ENCODE assay signal across 18 cellular contexts in genomic region chrX:66489339-66489738, GRCh38.
A peak's percentile ranks its signal among the peaks of the same experiment; 100 is the strongest.
DNase-seq lines count a peak whose midpoint lies in the region; ATAC-seq, FAIRE-seq and TF ChIP-seq lines count a peak whose summit lies in the region.
"Had no signal": no experiment of that assay in that cellular context is flagged by ENCODE, and none has a peak within 500 bp of the region (broad histone marks: within the 10 kb centered on the region; RNA-seq: fewer than 3 reads in every experiment).

No MANE protein-coding gene starts in this region.

- ATAC-seq in K562 (peak; percentile 75), HG02973 (IDR thresholded peaks at IDR 0.05; ENCODE audit: unreplicated experiment) (no peak), HG03378 (IDR thresholded peaks at IDR 0.05; ENCODE audit: unreplicated experiment) (no peak)
- no peak for ATAC-seq in CD4-positive, alpha-beta T cell (ENCODE audit: poor library complexity)

- in situ Hi-C loops in GM23248 (cut with MboI) (no loop called here), K562 (cut with MboI) (no loop called here)

- no peaks in the 10 kb centered on the region for H4K20me1 ChIP-seq in GM23248 (ENCODE audit: insufficient read depth)
- H4K20me1 ChIP-seq in K562 (replicated peaks; ENCODE audit: control insufficient read depth, insufficient read depth, low read length): no peaks in the 10 kb centered on the region

- no peak for FAIRE-seq in K562 (lab: Jason Lieb, UNC)
- FAIRE-seq: A204.1, GM12892, H1 had no signal

- no peak for TF ChIP-seq CTCF in K562 (IDR thresholded peaks at IDR 0.05 in 2 of 3, conservative IDR thresholded peaks at IDR 0.05 in 1 of 3; ENCODE audit: insufficient read depth in 2 of 3, low read depth in 1 of 3, low read length in 3 of 3)
- TF ChIP-seq CTCF in CD4-positive, alpha-beta T cell (IDR thresholded peaks at IDR 0.05): no peak

- intact Hi-C loops in K562 (cut with micrococcal nuclease): loop anchor here (10.0 kb wide), 1 partner anchor 215 kb away; no protein-coding TSS in a partner anchor
- intact Hi-C loops in CD4-positive, alpha-beta T cell (cut with DNase I, micrococcal nuclease): no loop called here

- no peaks in the 10 kb centered on the region for H3K9me2 ChIP-seq in GM23248 (ENCODE audit: insufficient read depth)

- H3K27ac Mint-ChIP-seq in activated naive CD4-positive, alpha-beta T cell treated with anti-CD3 and anti-CD28 coated beads, Interleukin-2, amount 10 ng/mL, durations not matched to agents 7 days and 5 days: no peak overlapping the region
- H3K27ac Mint-ChIP-seq in CD4-positive, alpha-beta T cell: no peak overlapping the region
- H3K27ac Mint-ChIP-seq: HFFc6 had no signal

- H3K4me1 Mint-ChIP-seq in activated naive CD4-positive, alpha-beta T cell treated with anti-CD3 and anti-CD28 coated beads, Interleukin-2, amount 10 ng/mL, durations not matched to agents 7 days and 5 days: no peaks in the 10 kb centered on the region
- H3K4me1 Mint-ChIP-seq in CD4-positive, alpha-beta T cell (ENCODE audit: low read depth): no peaks in the 10 kb centered on the region

- no peak for TF ChIP-seq EP300 in K562 (IDR thresholded peaks at IDR 0.05; ENCODE audit: low read length)

- no peak for TF ChIP-seq POLR2A in K562 (conservative IDR thresholded peaks at IDR 0.05)

- peak; percentile 35 for DNase-seq in EH (ENCODE audit: low read depth)
- DNase-seq in GM23248: peak; percentile 4
- DNase-seq in MG63: peak; percentile 7
- DNase-seq in K562 (ENCODE audit: extremely low read depth in 1 of 4, low spot score in 3 of 4): peak in 1 of 4 experiments; percentile 3
- no peak for DNase-seq in activated naive CD4-positive, alpha-beta T cell treated with anti-CD3 and anti-CD28 coated beads, Interleukin-2, amount 10 ng/mL, durations not matched to agents 7 days and 5 days
- no peak for DNase-seq in CD4-positive, alpha-beta T cell
- DNase-seq: BE2C, Calu3, DMS 273 treated with DMSO at 0.1 percent for 48 hours, GDM1, HFFc6 had no signal

- TF ChIP-seq RAD21 in K562 (CRISPR knock-in tag; conservative IDR thresholded peaks at IDR 0.05 in 1 of 2, IDR thresholded peaks at IDR 0.05 in 1 of 2): no peak

- H2AFZ ChIP-seq in GM23248: no peak overlapping the region
- H2AFZ ChIP-seq in K562 (ENCODE audit: low read depth, low read length): peak overlapping the region; percentile 74; the same call in 1 of the 2 replicates

- H3K4me3 ChIP-seq in GM23248 (no peak overlapping the region), MG63 (no peak overlapping the region), K562 (no peak overlapping the region)
- H3K4me3 ChIP-seq: HAP-1 had no signal

- WGBS in GM23248 (ENCODE audit: low coverage in 1 of 2, low lambda C conversion rate in 2 of 2, missing lambda C conversion rate in 2 of 2), 2 experiments: 9 to 19% methylated on average over 4 to 5 of the region's 5 CpGs
- WGBS in K562 (ENCODE audit: insufficient coverage, low coverage, missing lambda C conversion rate): 4% methylated on average over 4 of the region's 5 CpGs

- CTCF ChIA-PET in K562 (lab: Yijun Ruan, JAX; ENCODE audit: low intra/inter-chr PET ratio): no interaction called here
- CTCF ChIA-PET in activated naive CD4-positive, alpha-beta T cell treated with anti-CD3 and anti-CD28 coated beads, Interleukin-2, amount 10 ng/mL, durations not matched to agents 7 days and 5 days (lab: Charles Lee): no interaction called here
- CTCF ChIA-PET in CD4-positive, alpha-beta T cell (lab: Charles Lee): no interaction called here

- H3F3A ChIP-seq in GM23248 (ENCODE audit: insufficient read depth): no peaks in the 10 kb centered on the region

- H3K9me3 Mint-ChIP-seq in activated naive CD4-positive, alpha-beta T cell treated with anti-CD3 and anti-CD28 coated beads, Interleukin-2, amount 10 ng/mL, durations not matched to agents 7 days and 5 days: no peaks in the 10 kb centered on the region
- no peaks in the 10 kb centered on the region for H3K9me3 Mint-ChIP-seq in CD4-positive, alpha-beta T cell
- H3K9me3 Mint-ChIP-seq: HFFc6 had no signal

- H3K27me3 Mint-ChIP-seq in activated naive CD4-positive, alpha-beta T cell treated with anti-CD3 and anti-CD28 coated beads, Interleukin-2, amount 10 ng/mL, durations not matched to agents 7 days and 5 days: no peaks in the 10 kb centered on the region
- H3K27me3 Mint-ChIP-seq in CD4-positive, alpha-beta T cell: no peaks in the 10 kb centered on the region

- no TSS peak for BruUV-seq in K562 (replicated peaks; lab: Mats Ljungman, UMichigan)

- no peaks in the 10 kb centered on the region for H3K9me1 ChIP-seq in K562 (ENCODE audit: control insufficient read depth, insufficient read depth, low read length)

- no peaks in the 10 kb centered on the region for H3K4me1 ChIP-seq in GM23248 (ENCODE audit: insufficient read depth)
- H3K4me1 ChIP-seq in K562 (replicated peaks in 1 of 2; ENCODE audit: control insufficient read depth in 2 of 2, insufficient read depth in 2 of 2, low read length in 2 of 2): no peaks in the 10 kb centered on the region; a peak in 1 of 5 replicates
- H3K4me1 ChIP-seq: BE2C, HAP-1 had no signal

- no peaks in the 10 kb centered on the region for H3K36me3 Mint-ChIP-seq in activated naive CD4-positive, alpha-beta T cell treated with anti-CD3 and anti-CD28 coated beads, Interleukin-2, amount 10 ng/mL, durations not matched to agents 7 days and 5 days
- H3K36me3 Mint-ChIP-seq in CD4-positive, alpha-beta T cell (ENCODE audit: low read depth): no peaks in the 10 kb centered on the region

- H3K79me2 ChIP-seq in GM23248 (ENCODE audit: insufficient read depth) (no peaks in the 10 kb centered on the region), K562 (ENCODE audit: control insufficient read depth, insufficient read depth, low read length) (no peaks in the 10 kb centered on the region)

- POLR2A ChIA-PET in K562 (lab: Yijun Ruan, JAX): no interaction called here
- POLR2A ChIA-PET in CD4-positive, alpha-beta T cell (lab: Charles Lee): no interaction called here

- H3K9me3 ChIP-seq in GM23248 (ENCODE audit: low read depth): no peaks in the 10 kb centered on the region
- no peaks in the 10 kb centered on the region for H3K9me3 ChIP-seq in MG63
- H3K9me3 ChIP-seq in K562 (replicated peaks; ENCODE audit: control insufficient read depth, insufficient read depth, low read depth, low read length): no peaks in the 10 kb centered on the region
- H3K9me3 ChIP-seq in CD4-positive, alpha-beta T cell (ENCODE audit: control insufficient read depth, low read length): no peaks in the 10 kb centered on the region
- H3K9me3 ChIP-seq: BE2C, HAP-1 had no signal

- H3K4me3 Mint-ChIP-seq in activated naive CD4-positive, alpha-beta T cell treated with anti-CD3 and anti-CD28 coated beads, Interleukin-2, amount 10 ng/mL, durations not matched to agents 7 days and 5 days: no peak overlapping the region
- no peak overlapping the region for H3K4me3 Mint-ChIP-seq in CD4-positive, alpha-beta T cell
- H3K4me3 Mint-ChIP-seq: HFFc6 had no signal

- H3K36me3 ChIP-seq in GM23248 (ENCODE audit: low read depth) (no peaks in the 10 kb centered on the region), MG63 (no peaks in the 10 kb centered on the region), K562 (ENCODE audit: control insufficient read depth, insufficient read depth, low read length) (no peaks in the 10 kb centered on the region)
- H3K36me3 ChIP-seq: BE2C, HAP-1 had no signal

- H3K9ac ChIP-seq in GM23248 (no peak overlapping the region), K562 (ENCODE audit: insufficient read depth in 1 of 2, low read depth in 2 of 2, low read length in 2 of 2) (no peak overlapping the region)

- H3K4me2 ChIP-seq in GM23248 (ENCODE audit: unreplicated experiment) (no peak overlapping the region), K562 (ENCODE audit: insufficient read depth, low read length) (no peak overlapping the region)

- no peak overlapping the region for H3K27ac ChIP-seq in GM23248
- no peak overlapping the region for H3K27ac ChIP-seq in K562 (ENCODE audit: extremely low read depth, low read depth, low read length)
- no peak overlapping the region for H3K27ac ChIP-seq in CD4-positive, alpha-beta T cell (ENCODE audit: low read depth, low read length)
- H3K27ac ChIP-seq: C4-2B had no signal

- H3K27me3 ChIP-seq in GM23248 (replicated peaks; ENCODE audit: insufficient read depth): no peaks in the 10 kb centered on the region
- H3K27me3 ChIP-seq in MG63: no peaks in the 10 kb centered on the region
- H3K27me3 ChIP-seq in K562 (ENCODE audit: control insufficient read depth in 2 of 2, insufficient read depth in 2 of 2, low read length in 2 of 2): no peaks in the 10 kb centered on the region
- no peaks in the 10 kb centered on the region for H3K27me3 ChIP-seq in CD4-positive, alpha-beta T cell (ENCODE audit: control insufficient read depth, insufficient read depth, low read length)
- H3K27me3 ChIP-seq: BE2C had no signal

TF ChIP-seq in K562, 482 proteins besides CTCF, POLR2A, EP300 and RAD21 (continues in another document):
- TF ChIP-seq ZNF444 (CRISPR knock-in tag; IDR thresholded peaks at IDR 0.05) (no peak), ETV1 (tag; conservative IDR thresholded peaks at IDR 0.05; ENCODE audit: low read depth) (no peak), U2AF2 (optimal IDR thresholded peaks at IDR 0.05; ENCODE audit: low read depth, low read length) (no peak), KDM2B (CRISPR knock-in tag; IDR thresholded peaks at IDR 0.05) (no peak), ZNF584 (CRISPR knock-in tag; IDR thresholded peaks at IDR 0.05; ENCODE audit: low read depth) (no peak), ZHX1 (conservative IDR thresholded peaks at IDR 0.05; ENCODE audit: low read length) (no peak)

Comparison
In these comparisons a context has a peak if more than half of its experiments do, and no peak if none do; other contexts are left out.
1. DNase-seq: peak in EH (single experiment), GM23248 (single experiment) and MG63 (single experiment); none in activated naive CD4-positive, alpha-beta T cell treated with anti-CD3 and anti-CD28 coated beads, Interleukin-2, amount 10 ng/mL, durations not matched to agents 7 days and 5 days (single experiment) and CD4-positive, alpha-beta T cell (0 of 10).